ENCODE assay signal across 8 cellular contexts in the genomic region with DNA sequence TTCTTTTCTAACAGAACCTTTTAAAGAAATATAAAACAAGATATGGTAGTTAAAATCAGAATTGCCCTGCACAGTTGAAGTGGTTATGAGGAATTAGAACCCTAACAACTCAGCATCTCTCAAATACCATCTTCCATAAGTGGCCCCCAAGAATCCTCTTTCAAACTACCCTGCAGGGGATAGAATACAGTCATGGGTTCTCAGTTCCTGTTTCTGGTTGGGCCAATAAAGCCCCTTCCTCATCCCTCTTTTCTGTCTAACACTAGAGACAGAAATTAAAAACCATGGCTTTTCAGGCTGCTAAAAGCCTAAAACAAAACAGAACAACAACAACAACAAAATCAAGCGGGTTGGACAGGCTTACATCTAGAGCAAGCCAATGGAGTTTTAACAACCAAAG. TPM values are rescaled to one million over a fixed set of nuclear protein-coding genes. Genes with fewer than 3 reads are reported as not detected.
DNase-seq lines count a peak whose midpoint lies in the region; ATAC-seq and TF ChIP-seq lines count a peak whose summit lies in the region.

No MANE protein-coding gene starts in this region.

- H3K4me1 Mint-ChIP-seq in Calu3 (ENCODE audit: low read depth, unreplicated experiment) = peaks cover 50% of the 10 kb centered on the region

- no peak overlapping the region for H3K4me3 Mint-ChIP-seq in Calu3 (ENCODE audit: low read depth, unreplicated experiment)

- CTCF ChIA-PET in Calu3 (lab: Charles Lee) = interaction anchor here (0.7 to 1.9 kb wide), 5 partner anchors 9 to 129 kb away, joined by 3 to 9 read pairs (median 3); a partner anchor contains a TSS

- H3K27me3 Mint-ChIP-seq in Calu3 (ENCODE audit: unreplicated experiment) = no peaks in the 10 kb centered on the region

- H3K36me3 Mint-ChIP-seq in Calu3 (ENCODE audit: insufficient read depth, unreplicated experiment) = peaks cover 38% of the 10 kb centered on the region

- peak; percentile 23 for ATAC-seq in GM21576 (IDR thresholded peaks at IDR 0.05; ENCODE audit: unreplicated experiment)

- DNase-seq in Calu3 (no peak), NCI-H69 (lab: John Stamatoyannopoulos, UW) (peak; percentile 51), midbrain (lab: John Stamatoyannopoulos, UW) (peak; percentile 58), NCI-H1417 (lab: John Stamatoyannopoulos, UW) (no peak), iPS-NIHi7 (ENCODE audit: extremely low spot score) (no peak)
- DNase-seq in activated CD8-positive, alpha-beta memory T cell treated with anti-CD3 and anti-CD28 coated beads, Interleukin-2, amount 50 U/mL, for 48 hours = no peak
- DNase-seq in activated effector memory CD4-positive, alpha-beta T cell treated with Interleukin-2 at 50 U/mL for 16 hours = no peak

- BruUV-seq in Calu3 (replicated peaks; lab: Mats Ljungman, UMichigan) = no TSS peak

- peak overlapping the region; percentile 79 for H3K27ac Mint-ChIP-seq in Calu3 (ENCODE audit: unreplicated experiment)

- no peak for TF ChIP-seq CTCF in Calu3 (IDR thresholded peaks at IDR 0.05; ENCODE audit: unreplicated experiment)

- no peaks in the 10 kb centered on the region for H3K9me3 Mint-ChIP-seq in Calu3 (ENCODE audit: low read depth, unreplicated experiment)

- intact Hi-C loops in Calu3 (cut with micrococcal nuclease; ENCODE audit: unreplicated experiment) = no loop called here

RNA-seq across cellular contexts. Expression of a gene that starts 6.7 kb away (rescaled TPM):
- 13.9 and 18.3 TPM in 2 replicates for total RNA-seq in Calu3 (2022)

Comparison
In these comparisons a context has a peak if more than half of its experiments do, and no peak if none do; other contexts are left out.
1. DNase-seq: peak in NCI-H69 (single experiment) and midbrain (single experiment); none in Calu3 (single experiment), activated CD8-positive, alpha-beta memory T cell treated with anti-CD3 and anti-CD28 coated beads, Interleukin-2, amount 50 U/mL, for 48 hours (single experiment), activated effector memory CD4-positive, alpha-beta T cell treated with Interleukin-2 at 50 U/mL for 16 hours (single experiment), NCI-H1417 (0 of 3) and iPS-NIHi7 (single experiment).